8 cellular contexts compared by ENCODE assay signal in genomic region chr20:52313335-52313963, GRCh38.
DNase-seq lines count a peak whose midpoint lies in the region; ATAC-seq, FAIRE-seq and TF ChIP-seq lines count a peak whose summit lies in the region.

No MANE protein-coding gene starts in this region.

- no peak overlapping the region for H3K4me2 ChIP-seq in OCI-LY7 (ENCODE audit: low read length)

- TF ChIP-seq POLR2A in right lobe of liver (IDR thresholded peaks at IDR 0.05), result no peak

- H3K4me3 ChIP-seq in astrocyte of the spinal cord (ENCODE audit: low read depth, low read length) (no peak overlapping the region), right lobe of liver (no peak overlapping the region), OCI-LY7 (ENCODE audit: low read depth, low read length, poor library complexity, severe bottlenecking) (no peak overlapping the region)

- peak; percentile 42 for TF ChIP-seq CTCF in D721Med (IDR thresholded peaks at IDR 0.05; ENCODE audit: insufficient read depth, missing control alignments)
- peak; percentile 51 for TF ChIP-seq CTCF in astrocyte of the spinal cord (IDR thresholded peaks at IDR 0.05; ENCODE audit: low read depth, low read length)
- peak; percentile 36 to 60 (median 48) for TF ChIP-seq CTCF in right lobe of liver (IDR thresholded peaks at IDR 0.05)
- TF ChIP-seq CTCF in GM13977 (IDR thresholded peaks at IDR 0.05; ENCODE audit: extremely low read depth, insufficient read depth, missing control alignments), result no peak
- no peak for TF ChIP-seq CTCF in OCI-LY7 (conservative IDR thresholded peaks at IDR 0.05; ENCODE audit: low read length)

- no peak for FAIRE-seq in D721Med (lab: Jason Lieb, UNC)

- H4K20me1 ChIP-seq in OCI-LY7 (ENCODE audit: insufficient read depth, low read length), result no peaks in the 10 kb centered on the region

- intact Hi-C loops in right lobe of liver (cut with DNase I), result no loop called here
- intact Hi-C loops in OCI-LY7 (cut with micrococcal nuclease; ENCODE audit: unreplicated experiment), result loop anchor here (2.0 to 5.0 kb wide), 2 partner anchors 64 to 903 kb away; no protein-coding TSS in a partner anchor

- DNase-seq in D721Med (ENCODE audit: insufficient read length, low spot score), result no peak
- DNase-seq in NCI-H1694 treated with DMSO at 0.1 percent for 48 hours (lab: John Stamatoyannopoulos, UW), result peak; percentile 85
- DNase-seq in astrocyte of the spinal cord (ENCODE audit: low read depth, low spot score), result peak; percentile 7
- DNase-seq in right lobe of liver, result peak in 2 of 3 donors; percentile 17 to 48
- DNase-seq in GM13977 (ENCODE audit: low spot score), result no peak
- no peak for DNase-seq in OCI-LY7 (ENCODE audit: low spot score)
- DNase-seq in UCSD-AML1 (lab: John Stamatoyannopoulos, UW; ENCODE audit: unreplicated experiment), result no peak

- H3K9me2 ChIP-seq in OCI-LY7 (ENCODE audit: insufficient read depth, low read length), result no peaks in the 10 kb centered on the region

- POLR2A ChIA-PET in OCI-LY7 (lab: Charles Lee), result interaction anchor here (0.6 kb wide), 1 partner anchor 143 kb away, joined by 6 read pairs; no protein-coding TSS in a partner anchor

- H3K4me1 ChIP-seq in right lobe of liver, result peaks cover 0 to 10% (median 2%) of the 10 kb centered on the region in 4 donors
- no peaks in the 10 kb centered on the region for H3K4me1 ChIP-seq in OCI-LY7 (ENCODE audit: insufficient read depth, low read length, poor library complexity, severe bottlenecking)

- no peaks in the 10 kb centered on the region for H3K79me2 ChIP-seq in OCI-LY7 (ENCODE audit: insufficient read depth, low read depth, low read length)

- WGBS in right lobe of liver (ENCODE audit: insufficient coverage, low coverage, low lambda C conversion rate, missing lambda C conversion rate), result 11% methylated on average over 16 of the region's 16 CpGs

- H3K27ac ChIP-seq in right lobe of liver, result no peak overlapping the region
- H3K27ac ChIP-seq in OCI-LY7 (ENCODE audit: low read depth, low read length, poor library complexity, severe bottlenecking), result no peak overlapping the region

- in situ Hi-C loops in astrocyte of the spinal cord (cut with HindIII; ENCODE audit: low sequenced_read_pairs) (no loop called here), GM13977 (cut with MboI; ENCODE audit: low pct_unique_long_range_greater_than_20kb, low sequenced_read_pairs, unreplicated experiment) (no loop called here)

- H3K27me3 ChIP-seq in right lobe of liver, result no peaks in the 10 kb centered on the region

- no TSS peak for BruUV-seq in OCI-LY7 (replicated peaks; lab: Mats Ljungman, UMichigan)

- no peak overlapping the region for H2AFZ ChIP-seq in OCI-LY7 (ENCODE audit: low read length)

- peak; percentile 92 to 96 (median 94) for ATAC-seq in right lobe of liver
- ATAC-seq in GM21515 (IDR thresholded peaks at IDR 0.05; ENCODE audit: unreplicated experiment), result no peak

- H3K9me3 ChIP-seq in right lobe of liver (no peaks in the 10 kb centered on the region), OCI-LY7 (ENCODE audit: low read length) (no peaks in the 10 kb centered on the region)

- H3K36me3 ChIP-seq in right lobe of liver, result no peaks in the 10 kb centered on the region
- H3K36me3 ChIP-seq in OCI-LY7 (ENCODE audit: insufficient read depth, low read length), result no peaks in the 10 kb centered on the region

- CTCF ChIA-PET in OCI-LY7 (lab: Charles Lee; ENCODE audit: unreplicated experiment), result no interaction called here

Comparison
In these comparisons a context has a peak if more than half of its experiments do, and no peak if none do; other contexts are left out.
1. DNase-seq: peak in NCI-H1694 treated with DMSO at 0.1 percent for 48 hours (single experiment), astrocyte of the spinal cord (single experiment) and right lobe of liver (2 of 3); none in D721Med (single experiment), GM13977 (single experiment), OCI-LY7 (single experiment) and UCSD-AML1 (single experiment).
2. CTCF ChIP-seq: peak in D721Med (single experiment), astrocyte of the spinal cord (single experiment) and right lobe of liver (4 of 4); none in GM13977 (single experiment) and OCI-LY7 (single experiment).